ENCODE assay signal across 1 cellular context in genomic region chr15:101320501-101321052, GRCh38.
TF ChIP-seq lines count a peak whose summit lies in the region.

No MANE protein-coding gene starts in this region.

TF ChIP-seq in GM12878, 131 proteins besides CTCF, POLR2A, EP300 and RAD21 (continued from another document):
- TF ChIP-seq ZBTB11 (CRISPR knock-in tag; IDR thresholded peaks at IDR 0.05) (no peak), SMARCA5 (IDR thresholded peaks at IDR 0.05) (no peak), RELB (IDR thresholded peaks at IDR 0.05; ENCODE audit: low read depth) (no peak), ATF2 (IDR thresholded peaks at IDR 0.05; ENCODE audit: low read length) (no peak), ELK1 (IDR thresholded peaks at IDR 0.05; ENCODE audit: low read depth, low read length) (no peak), IRF3 (IDR thresholded peaks at IDR 0.05) (no peak), IRF5 (IDR thresholded peaks at IDR 0.05; ENCODE audit: borderline replicate concordance) (no peak), GATAD2B (conservative IDR thresholded peaks at IDR 0.05; ENCODE audit: low read depth) (no peak), ZBED1 (IDR thresholded peaks at IDR 0.05; ENCODE audit: borderline replicate concordance) (no peak), KLF5 (IDR thresholded peaks at IDR 0.05; ENCODE audit: partially characterized antibody) (no peak), STAT1 (conservative IDR thresholded peaks at IDR 0.05) (no peak), SIN3A (IDR thresholded peaks at IDR 0.05; ENCODE audit: low read depth, low read length) (no peak), E2F8 (IDR thresholded peaks at IDR 0.05; ENCODE audit: low read depth, partially characterized antibody) (no peak), MEF2B (IDR thresholded peaks at IDR 0.05; ENCODE audit: partially characterized antibody, poor library complexity, severe bottlenecking) (no peak), POLR2AphosphoS2 (IDR thresholded peaks at IDR 0.05; ENCODE audit: low read depth, low read length) (no peak)
